Comparison of ENCODE assay signal across 8 cellular contexts in the genomic region with DNA sequence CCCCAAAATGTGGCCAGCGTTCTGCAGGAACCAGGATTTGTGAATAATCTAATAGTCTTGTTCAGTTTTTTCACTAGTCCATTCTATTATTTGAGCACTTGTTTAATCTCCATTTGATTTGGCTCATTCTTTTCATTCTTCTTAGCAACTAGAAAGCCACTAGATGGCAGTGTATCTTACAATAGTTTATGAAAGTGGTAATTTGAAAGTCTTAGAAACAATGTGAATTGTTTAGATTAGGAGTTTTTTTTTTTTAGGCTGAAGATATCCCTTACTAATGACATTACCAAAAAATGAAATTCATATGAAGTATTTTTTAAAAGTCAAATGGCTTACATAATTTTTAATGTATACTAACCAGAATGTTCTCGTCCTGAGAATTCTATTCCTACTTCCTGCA. TPM values are rescaled to one million over a fixed set of nuclear protein-coding genes. Genes with fewer than 3 reads are reported as not detected.
A peak's percentile ranks its signal among the peaks of the same experiment; 100 is the strongest.
DNase-seq lines count a peak whose midpoint lies in the region; TF ChIP-seq lines count a peak whose summit lies in the region.
"Had no signal": no experiment of that assay in that cellular context is flagged by ENCODE, and none has a peak within 500 bp of the region (broad histone marks: within the 10 kb centered on the region; RNA-seq: fewer than 3 reads in every experiment).

No MANE protein-coding gene starts in this region.

- H3K27me3 ChIP-seq in dorsolateral prefrontal cortex (no peaks in the 10 kb centered on the region), sigmoid colon (no peaks in the 10 kb centered on the region)

- no peak overlapping the region for H3K4me3 ChIP-seq in dorsolateral prefrontal cortex
- no peak overlapping the region for H3K4me3 ChIP-seq in sigmoid colon

- DNase-seq in NCI-H510A (lab: John Stamatoyannopoulos, UW), result peak; percentile 35
- no peak for DNase-seq in dorsolateral prefrontal cortex
- no peak for DNase-seq in sigmoid colon
- DNase-seq in activated CD4-positive, alpha-beta T cell treated with anti-CD3 and anti-CD28 coated beads for 4 hours, result no peak
- DNase-seq in SIG-M5 treated with dmso at 0.1 percent for 504 hours (lab: John Stamatoyannopoulos, UW; ENCODE audit: unreplicated experiment), result no peak
- no peak for DNase-seq in activated naive CD4-positive, alpha-beta T cell (lab: John Stamatoyannopoulos, UW)

- peaks cover 0 to 7% (median 0%) of the 10 kb centered on the region in 4 donors for H3K4me1 ChIP-seq in sigmoid colon

- no peak for TF ChIP-seq EP300 in sigmoid colon (IDR thresholded peaks at IDR 0.05)

- TF ChIP-seq CTCF in GM12872 (IDR thresholded peaks at IDR 0.05; ENCODE audit: insufficient read depth, low read depth, low read length) (peak; percentile 24; the same call in 1 of the 3 replicates), dorsolateral prefrontal cortex (IDR thresholded peaks at IDR 0.05 in 54 of 56, conservative IDR thresholded peaks at IDR 0.05 in 2 of 56; ENCODE audit: low read depth in 1 of 56, partially characterized antibody in 56 of 56) (peak in 51 of 56 donors; percentile 24 to 77 (median 52)), sigmoid colon (IDR thresholded peaks at IDR 0.05) (peak in 3 of 4 experiments; percentile 15 to 57 (median 19))

- no peaks in the 10 kb centered on the region for H3K9me3 ChIP-seq in sigmoid colon

- 61 to 72% methylated on average over 2 of the region's 2 CpGs for WGBS in sigmoid colon, 2 donors

- peaks cover 0 to 45% (median 4%) of the 10 kb centered on the region in 4 donors for H3K36me3 ChIP-seq in sigmoid colon

- peak overlapping the region in 1 of 59 donors; percentile 27 for H3K27ac ChIP-seq in dorsolateral prefrontal cortex
- no peak overlapping the region for H3K27ac ChIP-seq in sigmoid colon

- no peak for TF ChIP-seq POLR2A in sigmoid colon (IDR thresholded peaks at IDR 0.05)

- intact Hi-C loops in dorsolateral prefrontal cortex (cut with DNase I), result no loop called here
- intact Hi-C loops in sigmoid colon (cut with DNase I), result no loop called here

RNA-seq across cellular contexts. Expression of a gene that starts 6.7 kb away (rescaled TPM):
- 10 to 100 TPM; 10.9 to 36.9 (median 19.8) TPM for total RNA-seq in dorsolateral prefrontal cortex
- total RNA-seq in sigmoid colon, result 10 to 100 TPM in 3 of 4 donors, 1 to 10 TPM in 1; 7.2 to 19.3 (median 16.6) TPM
- polyA plus RNA-seq in sigmoid colon, result 10 to 100 TPM in 2 of 3 donors, 1 to 10 TPM in 1; 8.4 to 24.3 (median 12.8) TPM

RNA-seq across cellular contexts. Expression of a gene that starts 6.7 kb away (rescaled TPM):
- 1 to 10 TPM; 1.6 to 9.0 (median 4.8) TPM for total RNA-seq in dorsolateral prefrontal cortex
- total RNA-seq in sigmoid colon, result 1 to 10 TPM; 1.8 to 7.5 (median 3.0) TPM
- polyA plus RNA-seq in sigmoid colon, result 1 to 10 TPM; 1.2 to 2.9 (median 1.2) TPM
- polyA plus RNA-seq: IgD-negative memory B cell had no signal

RNA-seq across cellular contexts. Expression of a gene that starts 35.8 kb away (rescaled TPM):
- total RNA-seq in dorsolateral prefrontal cortex (1 to 10 TPM in 14 of 120 experiments, under 1 TPM in 26, not detected in 80; 0.29 to 2.7 (median 0.84) TPM), sigmoid colon (10 to 100 TPM; 12.5 to 22.7 (median 15.6) TPM)
- polyA plus RNA-seq in sigmoid colon, result 10 to 100 TPM; 14.1 to 25.7 (median 16.2) TPM

RNA-seq across cellular contexts. Expression of a gene that starts 58.0 kb away (rescaled TPM):
- total RNA-seq in dorsolateral prefrontal cortex (10 to 100 TPM; 24.8 to 46.6 (median 37.8) TPM), sigmoid colon (100 to 1,000 TPM in 3 of 4 donors, 10 to 100 TPM in 1; 59.3 to 115 (median 112) TPM)
- 10 to 100 TPM; 12.0 to 21.7 (median 15.5) TPM for polyA plus RNA-seq in sigmoid colon
